ENCODE assay signal across 8 cellular contexts in the genomic region with DNA sequence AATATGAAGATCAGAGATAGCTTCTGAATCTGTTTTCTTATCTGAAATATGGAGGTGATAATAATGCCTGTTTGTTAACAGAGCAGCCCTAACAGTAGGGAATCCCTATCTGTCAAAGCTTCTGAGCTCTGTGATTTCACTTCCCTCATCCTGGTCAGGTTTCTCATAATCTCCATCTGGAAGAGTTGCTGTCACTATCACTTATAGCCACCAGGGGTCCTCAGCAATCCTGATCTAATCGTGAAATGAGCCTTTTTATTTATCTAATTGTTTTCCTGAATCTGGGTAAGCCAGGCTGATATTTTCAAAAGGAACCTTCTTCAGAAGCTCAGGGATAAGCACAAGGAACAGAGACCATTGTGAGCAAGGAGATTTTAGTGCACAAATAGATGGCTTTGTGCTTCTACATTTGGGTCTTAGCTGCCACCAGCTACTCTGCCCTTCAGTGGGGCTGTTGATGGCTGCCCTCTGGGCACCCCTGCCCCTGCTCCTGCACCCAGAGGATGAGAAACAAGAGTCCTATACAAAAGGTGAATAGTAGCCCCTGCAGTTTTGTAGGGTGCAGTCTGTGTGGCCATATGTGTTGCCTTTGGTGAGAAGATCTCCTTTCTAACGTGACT.
DNase-seq lines count a peak whose midpoint lies in the region; ATAC-seq, FAIRE-seq and TF ChIP-seq lines count a peak whose summit lies in the region.

No MANE protein-coding gene starts in this region.

- ATAC-seq in HG03159 (IDR thresholded peaks at IDR 0.05; ENCODE audit: unreplicated experiment) (peak; percentile 97), Panc1 (peak; percentile 62; the same call in 1 of the 2 replicates), GM18498 (IDR thresholded peaks at IDR 0.05; ENCODE audit: unreplicated experiment) (no peak)

- no peaks in the 10 kb centered on the region for H3K27me3 ChIP-seq in Panc1 (ENCODE audit: control insufficient read depth, insufficient read depth, low read length)
- H3K27me3 ChIP-seq in thyroid gland = peaks cover 5% of the 10 kb centered on the region

- H3K9me3 ChIP-seq in Panc1 (ENCODE audit: control insufficient read depth, insufficient read depth, low read depth, low read length) = no peaks in the 10 kb centered on the region
- H3K9me3 ChIP-seq in thyroid gland = no peaks in the 10 kb centered on the region

- H3K36me3 ChIP-seq in Panc1 (ENCODE audit: control insufficient read depth, insufficient read depth, low read length) (no peaks in the 10 kb centered on the region), thyroid gland (no peaks in the 10 kb centered on the region)

- H3K27ac ChIP-seq in Panc1 (ENCODE audit: low read length) (no peak overlapping the region), thyroid gland (no peak overlapping the region)

- intact Hi-C loops in Panc1 (cut with micrococcal nuclease; ENCODE audit: unreplicated experiment) (loop anchor here (5.0 kb wide), 1 partner anchor 377 kb away; no protein-coding TSS in a partner anchor), thyroid gland (cut with DNase I) (no loop called here)

- BruUV-seq in Panc1 (replicated peaks; lab: Mats Ljungman, UMichigan) = no TSS peak

- FAIRE-seq in GM19239 (lab: Jason Lieb, UNC) = no peak

- TF ChIP-seq POLR2A in thyroid gland (IDR thresholded peaks at IDR 0.05) = no peak

- in situ Hi-C loops in Panc1 (cut with HindIII; ENCODE audit: low pct_unique_long_range_greater_than_20kb, low sequenced_read_pairs) = no loop called here

- DNase-seq in DMS53 treated with DMSO at 0.1 percent for 48 hours (lab: John Stamatoyannopoulos, UW; ENCODE audit: unreplicated experiment) (peak; percentile 56), GM19239 (ENCODE audit: insufficient read length, low spot score) (peak; percentile 1), Panc1 (ENCODE audit: low read depth, low spot score) (no peak), fibroblast of the conjunctiva (ENCODE audit: low read depth) (peak; percentile 16), thyroid gland (no peak), NCI-H2029 (lab: John Stamatoyannopoulos, UW) (no peak)

- POLR2A ChIA-PET in Panc1 (lab: Charles Lee) = no interaction called here

- 47 to 53% methylated on average over 2 of the region's 2 CpGs for WGBS in thyroid gland, 2 donors

- CTCF ChIA-PET in Panc1 (lab: Charles Lee) = no interaction called here

- H3K4me1 ChIP-seq in Panc1 (ENCODE audit: control insufficient read depth, insufficient read depth, low read length) (no peaks in the 10 kb centered on the region), thyroid gland (no peaks in the 10 kb centered on the region)

- H3K4me3 ChIP-seq in Panc1 (ENCODE audit: low read depth in 2 of 2, low read length in 2 of 2) (no peak overlapping the region), thyroid gland (replicated peaks in 1 of 3) (no peak overlapping the region)

- TF ChIP-seq CTCF in Panc1 (IDR thresholded peaks at IDR 0.05) (peak; percentile 77), thyroid gland (IDR thresholded peaks at IDR 0.05) (peak in 5 of 6 experiments; percentile 19 to 54 (median 39))

Comparison
In these comparisons a context has a peak if more than half of its experiments do, and no peak if none do; other contexts are left out.
1. DNase-seq: peak in DMS53 treated with DMSO at 0.1 percent for 48 hours (single experiment), GM19239 (single experiment) and fibroblast of the conjunctiva (single experiment); none in Panc1 (single experiment), thyroid gland (0 of 2) and NCI-H2029 (single experiment).